8 cellular contexts compared by ENCODE assay signal in the genomic region with DNA sequence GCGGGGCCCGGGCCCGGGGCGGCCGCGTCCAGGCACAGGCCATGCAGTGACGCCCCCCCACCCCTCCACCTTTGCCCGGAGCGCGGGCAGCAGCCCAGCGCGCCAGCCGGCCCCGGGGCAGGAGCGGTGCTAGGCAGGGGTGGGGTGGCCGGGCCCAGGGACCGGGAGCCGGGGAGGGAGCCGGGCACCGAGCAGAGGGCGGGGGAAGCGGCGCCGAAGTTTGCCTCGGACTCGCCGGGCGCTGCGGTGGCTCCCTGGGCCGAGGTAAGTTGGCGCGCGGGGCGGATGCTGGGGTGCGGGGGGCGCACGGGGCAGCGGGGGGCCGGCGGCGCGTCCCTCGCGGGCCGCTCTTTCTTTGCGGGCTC. TPM values are rescaled to one million over a fixed set of nuclear protein-coding genes. Genes with fewer than 3 reads are reported as not detected.
DNase-seq lines count a peak whose midpoint lies in the region; ATAC-seq, FAIRE-seq and TF ChIP-seq lines count a peak whose summit lies in the region.

No MANE protein-coding gene starts in this region.

- peaks cover 4% of the 10 kb centered on the region for H3K4me1 Mint-ChIP-seq in activated CD4-positive, alpha-beta T cell treated with anti-CD3 and anti-CD28 coated beads, Interleukin-2, amount 10 ng/mL, durations not matched to agents 24 days and 14 days

- H3K4me3 Mint-ChIP-seq in activated CD4-positive, alpha-beta T cell treated with anti-CD3 and anti-CD28 coated beads, Interleukin-2, amount 10 ng/mL, durations not matched to agents 24 days and 14 days = no peak overlapping the region

- FAIRE-seq in bronchial epithelial cell (lab: Jason Lieb, UNC) = no peak

- no peaks in the 10 kb centered on the region for H3K36me3 Mint-ChIP-seq in activated CD4-positive, alpha-beta T cell treated with anti-CD3 and anti-CD28 coated beads, Interleukin-2, amount 10 ng/mL, durations not matched to agents 24 days and 14 days (ENCODE audit: low read depth)

- peaks cover 0 to 9% of the 10 kb centered on the region in 2 donors for H3K4me1 ChIP-seq in lung (ENCODE audit: control insufficient read depth in 2 of 2, insufficient read depth in 2 of 2, low read length in 2 of 2)

- H3K27me3 ChIP-seq in bronchial epithelial cell (ENCODE audit: control insufficient read depth, insufficient read depth, low read length) (no peaks in the 10 kb centered on the region), lung (ENCODE audit: control insufficient read depth, insufficient read depth) (no peaks in the 10 kb centered on the region)

- no peaks in the 10 kb centered on the region for H3K36me3 ChIP-seq in bronchial epithelial cell (ENCODE audit: control insufficient read depth, insufficient read depth, low read length)
- no peaks in the 10 kb centered on the region for H3K36me3 ChIP-seq in lung (ENCODE audit: control insufficient read depth in 2 of 2, insufficient read depth in 2 of 2, low read length in 2 of 2)

- intact Hi-C loops in activated CD4-positive, alpha-beta T cell treated with anti-CD3 and anti-CD28 coated beads, Interleukin-2, amount 10 ng/mL, durations not matched to agents 24 days and 14 days (cut with micrococcal nuclease) = no loop called here

- H3K27ac ChIP-seq in lung (ENCODE audit: low read depth in 1 of 2, low read length in 1 of 2) = peak overlapping the region; percentile 93 to 95

- ATAC-seq in HG03103 (IDR thresholded peaks at IDR 0.05; ENCODE audit: low read depth, unreplicated experiment) = peak; percentile 28
- no peak for ATAC-seq in lung (ENCODE audit: insufficient read depth, low FRiP score)
- no peak for ATAC-seq in GM19455 (IDR thresholded peaks at IDR 0.05; ENCODE audit: unreplicated experiment)

- H3K4me3 ChIP-seq in bronchial epithelial cell (ENCODE audit: low read depth, low read length) (peak overlapping the region; percentile 62), lung (peak overlapping the region; percentile 76)

- TF ChIP-seq CTCF in bronchial epithelial cell (IDR thresholded peaks at IDR 0.05; ENCODE audit: insufficient read depth, low read length, severe bottlenecking) (no peak), lung (IDR thresholded peaks at IDR 0.05; ENCODE audit: control extremely low read depth, extremely low read depth) (no peak)

- H3K27ac Mint-ChIP-seq in activated CD4-positive, alpha-beta T cell treated with anti-CD3 and anti-CD28 coated beads, Interleukin-2, amount 10 ng/mL, durations not matched to agents 24 days and 14 days = no peak overlapping the region

- 1 to 2% methylated on average over 24 to 46 of the region's 46 CpGs for WGBS in lung, 2 donors

- no peaks in the 10 kb centered on the region for H3K9me3 ChIP-seq in lung (ENCODE audit: control insufficient read depth in 2 of 2, insufficient read depth in 1 of 2, low read length in 1 of 2)

- peaks cover 66% of the 10 kb centered on the region for H3K27me3 Mint-ChIP-seq in activated CD4-positive, alpha-beta T cell treated with anti-CD3 and anti-CD28 coated beads, Interleukin-2, amount 10 ng/mL, durations not matched to agents 24 days and 14 days

- H3K9me3 Mint-ChIP-seq in activated CD4-positive, alpha-beta T cell treated with anti-CD3 and anti-CD28 coated beads, Interleukin-2, amount 10 ng/mL, durations not matched to agents 24 days and 14 days = peaks cover 4% of the 10 kb centered on the region

- peak; percentile 12 to 21 for DNase-seq in activated CD4-positive, alpha-beta T cell treated with anti-CD3 and anti-CD28 coated beads, Interleukin-2, amount 50 U/mL, for 48 hours
- DNase-seq in activated CD4-positive, alpha-beta T cell treated with anti-CD3 and anti-CD28 coated beads, Interleukin-2, amount 10 ng/mL, durations not matched to agents 24 days and 14 days = no peak
- DNase-seq in bronchial epithelial cell (ENCODE audit: low read depth) = no peak
- no peak for DNase-seq in lung (ENCODE audit: low spot score)
- DNase-seq in putamen (ENCODE audit: low spot score) = no peak
- no peak for DNase-seq in DMS153 (lab: John Stamatoyannopoulos, UW)

RNA-seq across cellular contexts. Expression of a gene that starts 0.3 kb away (rescaled TPM):
- total RNA-seq in activated CD4-positive, alpha-beta T cell treated with anti-CD3 and anti-CD28 coated beads, Interleukin-2, amount 10 ng/mL, durations not matched to agents 24 days and 14 days = 0.49 and 0.66 TPM in 2 replicates
- 17.6 and 18.7 TPM in 2 replicates for total RNA-seq in bronchial epithelial cell
- 100 to 1,000 TPM in 1 of 2 donors, 10 to 100 TPM in 1; 65.3 to 141 TPM for total RNA-seq in lung
- 10 to 100 TPM in 1 of 2 donors, 1 to 10 TPM in 1; 7.7 to 12.3 TPM for polyA plus RNA-seq in lung

Comparison
In these comparisons a context has a peak if more than half of its experiments do, and no peak if none do; other contexts are left out.
1. DNase-seq: peak in activated CD4-positive, alpha-beta T cell treated with anti-CD3 and anti-CD28 coated beads, Interleukin-2, amount 50 U/mL, for 48 hours (2 of 2); none in activated CD4-positive, alpha-beta T cell treated with anti-CD3 and anti-CD28 coated beads, Interleukin-2, amount 10 ng/mL, durations not matched to agents 24 days and 14 days (single experiment), bronchial epithelial cell (single experiment), lung (single experiment), putamen (single experiment) and DMS153 (single experiment).
2. RNA of a gene that starts 0.3 kb away (total RNA-seq): 65.3 to 141 TPM in lung and 17.6 to 18.7 TPM in bronchial epithelial cell; 0.49 to 0.66 TPM in activated CD4-positive, alpha-beta T cell treated with anti-CD3 and anti-CD28 coated beads, Interleukin-2, amount 10 ng/mL, durations not matched to agents 24 days and 14 days; every median in the first group is over 10 times any median in the second.